Comparison of ENCODE assay signal across 8 cellular contexts in genomic region chr20:8786383-8786782, GRCh38.
"Had no signal": no experiment of that assay in that cellular context is flagged by ENCODE, and none has a peak within 500 bp of the region (broad histone marks: within the 10 kb centered on the region; RNA-seq: fewer than 3 reads in every experiment).

No MANE protein-coding gene starts in this region.

- H3K4me3 ChIP-seq: GM12878 had no signal

- DNase-seq: GDM1, GF-D8 had no signal

- ATAC-seq: GM12878 had no signal

- FAIRE-seq: G401.6, GM12878, GM12891, GM12892, GM18507, GM19239 had no signal
